26 cellular contexts compared by ENCODE assay signal in the genomic region with DNA sequence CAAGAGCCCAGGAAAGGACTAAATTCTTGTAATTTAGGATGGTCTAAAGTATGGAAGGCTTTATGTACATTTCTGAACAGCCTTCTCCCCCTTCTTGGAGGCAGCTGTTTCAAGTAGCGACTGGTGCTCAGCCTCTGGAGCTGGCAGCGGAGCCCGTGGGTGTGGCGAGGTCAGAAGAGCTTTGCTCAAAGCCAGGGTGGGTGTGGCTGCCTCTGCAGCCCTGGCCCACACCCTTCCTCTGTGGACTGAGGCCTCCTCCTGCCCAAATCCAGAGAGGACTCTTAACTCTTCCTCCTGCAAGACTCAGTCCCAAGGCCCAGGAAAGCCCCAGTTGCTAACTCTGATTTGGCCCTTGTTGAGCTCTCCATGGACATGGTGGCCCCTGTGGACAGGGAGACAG.
DNase-seq lines count a peak whose midpoint lies in the region; ATAC-seq, FAIRE-seq and TF ChIP-seq lines count a peak whose summit lies in the region.
"Had no signal": no experiment of that assay in that cellular context is flagged by ENCODE, and none has a peak within 500 bp of the region (broad histone marks: within the 10 kb centered on the region; RNA-seq: fewer than 3 reads in every experiment).

No MANE protein-coding gene starts in this region.

- no peak overlapping the region for H3K27ac ChIP-seq in left lung
- no peak overlapping the region for H3K27ac ChIP-seq in pancreas
- H3K27ac ChIP-seq: right lobe of liver had no signal

- ATAC-seq in left lung (peak; percentile 88), pancreas (no peak)
- ATAC-seq in stimulated activated naive B cell treated with anti-CD40 and anti-IgM and Interleukin-4, amounts not matched to agents 10 μg/mL and 1 μg/mL and 100 μg/mL, for 72 hours (replicated peaks), result no peak
- ATAC-seq: activated CD8-positive, alpha-beta T cell treated with anti-CD3 and anti-CD28 coated beads, Interleukin-2, amount 10 ng/mL, durations not matched to agents 7 days and 5 days had no signal

- H3K27me3 Mint-ChIP-seq in stimulated activated naive B cell treated with anti-CD40 and anti-IgM and Interleukin-4, amounts not matched to agents 10 μg/mL and 1 μg/mL and 100 μg/mL, for 72 hours, result no peaks in the 10 kb centered on the region
- H3K27me3 Mint-ChIP-seq: stimulated activated naive CD8-positive, alpha-beta T cell treated with anti-CD3 and anti-CD28 coated beads, Interleukin-15, Interleukin-2, amounts not matched to agents 100 ng/mL and 50 ng/mL, for 24 hours had no signal

- intact Hi-C loops in left lung (cut with DNase I), result no loop called here
- intact Hi-C loops in pancreas (cut with DNase I), result no loop called here

- H3K9me3 Mint-ChIP-seq in stimulated activated naive B cell treated with anti-CD40 and anti-IgM and Interleukin-4, amounts not matched to agents 10 μg/mL and 1 μg/mL and 100 μg/mL, for 72 hours, result no peaks in the 10 kb centered on the region
- H3K9me3 Mint-ChIP-seq: stimulated activated naive CD8-positive, alpha-beta T cell treated with anti-CD3 and anti-CD28 coated beads, Interleukin-15, Interleukin-2, amounts not matched to agents 100 ng/mL and 50 ng/mL, for 24 hours; T-helper 1 cell treated with Interleukin-12 subunit alpha and Interleukin-12 subunit beta and Interleukin-4 antibody, amounts not matched to agents 30 μg/mL and 1 μg/mL, for 36 hours had no signal

- no peak overlapping the region for H3K4me3 Mint-ChIP-seq in stimulated activated naive B cell treated with anti-CD40 and anti-IgM and Interleukin-4, amounts not matched to agents 10 μg/mL and 1 μg/mL and 100 μg/mL, for 72 hours
- H3K4me3 Mint-ChIP-seq: activated CD8-positive, alpha-beta T cell treated with anti-CD3 and anti-CD28 coated beads, Interleukin-2, amount 10 ng/mL, durations not matched to agents 7 days and 5 days; stimulated activated naive CD8-positive, alpha-beta T cell treated with anti-CD3 and anti-CD28 coated beads, Interleukin-15, Interleukin-2, amounts not matched to agents 100 ng/mL and 50 ng/mL, for 24 hours; T-helper 1 cell treated with Interleukin-12 subunit alpha and Interleukin-12 subunit beta and Interleukin-4 antibody, amounts not matched to agents 30 μg/mL and 1 μg/mL, for 36 hours had no signal

- H3K27me3 ChIP-seq in left lung, result no peaks in the 10 kb centered on the region
- peaks cover 0 to 3% (median 0%) of the 10 kb centered on the region in 4 donors for H3K27me3 ChIP-seq in pancreas
- H3K27me3 ChIP-seq: BE2C, right lobe of liver had no signal

- H3K36me3 Mint-ChIP-seq in stimulated activated naive B cell treated with anti-CD40 and anti-IgM and Interleukin-4, amounts not matched to agents 10 μg/mL and 1 μg/mL and 100 μg/mL, for 72 hours, result peaks cover 15 to 56% of the 10 kb centered on the region in 2 donors

- no peaks in the 10 kb centered on the region for H3K36me3 ChIP-seq in left lung
- H3K36me3 ChIP-seq in pancreas, result no peaks in the 10 kb centered on the region
- H3K36me3 ChIP-seq: BE2C, right lobe of liver had no signal

- FAIRE-seq in pancreas (lab: Jason Lieb, UNC), result no peak
- FAIRE-seq: D721Med, GM19239, H1, kidney had no signal

- no peaks in the 10 kb centered on the region for H3K9me3 ChIP-seq in left lung
- H3K9me3 ChIP-seq in pancreas, result no peaks in the 10 kb centered on the region
- H3K9me3 ChIP-seq: BE2C, right lobe of liver had no signal

- peaks cover 8 to 18% of the 10 kb centered on the region in 2 donors for H3K4me1 Mint-ChIP-seq in stimulated activated naive B cell treated with anti-CD40 and anti-IgM and Interleukin-4, amounts not matched to agents 10 μg/mL and 1 μg/mL and 100 μg/mL, for 72 hours

- 87 to 96% methylated on average over 4 of the region's 4 CpGs for WGBS in pancreas, 2 donors

- no peak for TF ChIP-seq CTCF in left lung (IDR thresholded peaks at IDR 0.05)
- no peak for TF ChIP-seq CTCF in pancreas (IDR thresholded peaks at IDR 0.05)

- H3K4me1 ChIP-seq in left lung (no peaks in the 10 kb centered on the region), pancreas (no peaks in the 10 kb centered on the region)
- H3K4me1 ChIP-seq: BE2C, right lobe of liver had no signal

- DNase-seq in SW480 (ENCODE audit: low spot score) (peak; percentile 27), ecto neural progenitor cell (ENCODE audit: low spot score) (peak; percentile 29), left lung (peak in 1 of 2 donors; percentile 51), activated gamma-delta T cell (lab: John Stamatoyannopoulos, UW) (no peak), middle frontal gyrus (ENCODE audit: extremely low spot score, low spot score) (no peak), pancreas (no peak)
- no peak for DNase-seq in stimulated activated naive B cell treated with anti-CD40 and anti-IgM and Interleukin-4, amounts not matched to agents 10 μg/mL and 1 μg/mL and 100 μg/mL, for 72 hours
- DNase-seq: activated CD4-positive, CD25-positive, alpha-beta regulatory T cell; activated CD8-positive, alpha-beta T cell treated with anti-CD3 and anti-CD28 coated beads, Interleukin-2, amount 10 ng/mL, durations not matched to agents 7 days and 5 days; activated naive CD4-positive, alpha-beta T cell treated with anti-CD3 and anti-CD28 coated beads, Interleukin-2, amount 50 U/mL, for 16 hours; activated T-cell treated with anti-CD3 and anti-CD28 coated beads, Interleukin-2, amount 50 U/mL, for 48 hours; BE2C; cortex of kidney; hypothalamus; kidney; NCI-H2029 treated with DMSO at 0.1 percent for 48 hours; nucleus accumbens; right lobe of liver; SHP77; stimulated activated CD4-positive, alpha-beta T cell treated with anti-CD3 and anti-CD28 coated beads, Interleukin-2, amount 100 ng/mL, for 24 hours; trophoblast cell had no signal

- H3K27ac Mint-ChIP-seq in stimulated activated naive B cell treated with anti-CD40 and anti-IgM and Interleukin-4, amounts not matched to agents 10 μg/mL and 1 μg/mL and 100 μg/mL, for 72 hours, result peak overlapping the region; percentile 56
- H3K27ac Mint-ChIP-seq: activated CD8-positive, alpha-beta T cell treated with anti-CD3 and anti-CD28 coated beads, Interleukin-2, amount 10 ng/mL, durations not matched to agents 7 days and 5 days; stimulated activated naive CD8-positive, alpha-beta T cell treated with anti-CD3 and anti-CD28 coated beads, Interleukin-15, Interleukin-2, amounts not matched to agents 100 ng/mL and 50 ng/mL, for 24 hours; T-helper 1 cell treated with Interleukin-12 subunit alpha and Interleukin-12 subunit beta and Interleukin-4 antibody, amounts not matched to agents 30 μg/mL and 1 μg/mL, for 36 hours had no signal

- no peak overlapping the region for H3K4me3 ChIP-seq in left lung
- H3K4me3 ChIP-seq in pancreas, result no peak overlapping the region
- H3K4me3 ChIP-seq: right lobe of liver had no signal

Comparison
In these comparisons a context has a peak if more than half of its experiments do, and no peak if none do; other contexts are left out.
1. DNase-seq: peak in SW480 (single experiment) and ecto neural progenitor cell (single experiment); none in stimulated activated naive B cell treated with anti-CD40 and anti-IgM and Interleukin-4, amounts not matched to agents 10 μg/mL and 1 μg/mL and 100 μg/mL, for 72 hours (single experiment), activated gamma-delta T cell (single experiment), middle frontal gyrus (single experiment) and pancreas (0 of 6).